ENCODE assay signal across 8 cellular contexts in genomic region chr17:60421273-60422161, GRCh38. TPM values are rescaled to one million over a fixed set of nuclear protein-coding genes. Genes with fewer than 3 reads are reported as not detected.
DNase-seq lines count a peak whose midpoint lies in the region; ATAC-seq, FAIRE-seq and TF ChIP-seq lines count a peak whose summit lies in the region.

No MANE protein-coding gene starts in this region.

- ATAC-seq in HG02884 (IDR thresholded peaks at IDR 0.05; ENCODE audit: unreplicated experiment) (peak; percentile 87), mucosa of descending colon (peak; percentile 95)

- peak; percentile 68 for FAIRE-seq in GM18507 (lab: Jason Lieb, UNC)

- H3K9me3 ChIP-seq in mucosa of descending colon: no peaks in the 10 kb centered on the region

- TF ChIP-seq CTCF in mucosa of descending colon (IDR thresholded peaks at IDR 0.05): peak; percentile 82

- no peaks in the 10 kb centered on the region for H3K36me3 ChIP-seq in mucosa of descending colon (ENCODE audit: low read depth)

- DNase-seq in GM18507 (ENCODE audit: extremely low spot score, insufficient read length, low read depth): peak; percentile 72
- DNase-seq in NCI-H510A treated with DMSO at 0.1 percent for 48 hours (lab: John Stamatoyannopoulos, UW): peak; percentile 72
- peak; percentile 89 for DNase-seq in activated CD8-positive, alpha-beta memory T cell treated with anti-CD3 and anti-CD28 coated beads, Interleukin-2, amount 50 U/mL, for 48 hours
- DNase-seq in epidermal melanocyte (ENCODE audit: insufficient read length, low spot score): peak; percentile 71
- peak; percentile 64 to 82 (median 78) for DNase-seq in mucosa of descending colon
- DNase-seq in stimulated activated CD8-positive, alpha-beta memory T cell treated with anti-CD3 and anti-CD28 coated beads, Interleukin-2, amount 100 ng/mL, for 1 hour (ENCODE audit: low read depth in 2 of 2): peak; percentile 50 to 52
- no peak for DNase-seq in NCI-H146 treated with DMSO at 0.1 percent for 48 hours (lab: John Stamatoyannopoulos, UW; ENCODE audit: unreplicated experiment)

- peaks cover 3% of the 10 kb centered on the region for H3K4me1 ChIP-seq in mucosa of descending colon (ENCODE audit: low read depth)

- intact Hi-C loops in mucosa of descending colon (cut with DNase I, micrococcal nuclease): no loop called here

- H3K4me3 ChIP-seq in mucosa of descending colon: no peak overlapping the region

RNA-seq across cellular contexts. Expression of gene CHCT1, which starts 0.8 kb away (rescaled TPM):
- total RNA-seq in mucosa of descending colon: not detected

RNA-seq across cellular contexts. Expression of gene USP32, which starts 29.6 kb away (rescaled TPM):
- total RNA-seq in mucosa of descending colon: 10 to 100 TPM; 37.2 to 52.3 (median 38.5) TPM
